1 cellular context compared by ENCODE assay signal in genomic region chr19:8387688-8388611, GRCh38.
TF ChIP-seq lines count a peak whose summit lies in the region.

No MANE protein-coding gene starts in this region.

TF ChIP-seq in HepG2, 621 proteins besides CTCF, POLR2A, EP300 and RAD21 (continued from another document and continues in another):
- peak; percentile 30; the same call in 1 of the 2 replicates for TF ChIP-seq YEATS4 (CRISPR knock-in tag; IDR thresholded peaks at IDR 0.05; ENCODE audit: borderline replicate concordance)
- TF ChIP-seq SIX1 (CRISPR knock-in tag; IDR thresholded peaks at IDR 0.05; ENCODE audit: borderline replicate concordance) = peak; percentile 62; the same call in 1 of the 2 replicates
- TF ChIP-seq NFIC (IDR thresholded peaks at IDR 0.05; ENCODE audit: low read length) = peak; percentile 74; the same call in 1 of the 2 replicates
- peak; percentile 86 for TF ChIP-seq ATF7 (IDR thresholded peaks at IDR 0.05)
- TF ChIP-seq ATF7 (CRISPR knock-in tag; IDR thresholded peaks at IDR 0.05) = peak; percentile 79; the same call in 1 of the 2 replicates
- no peak for TF ChIP-seq MTA1 (CRISPR knock-in tag; IDR thresholded peaks at IDR 0.05; ENCODE audit: borderline replicate concordance)
- peak in 1 of 2 experiments; percentile 37; a peak in 1 of 4 replicates for TF ChIP-seq REST (IDR thresholded peaks at IDR 0.05; ENCODE audit: borderline replicate concordance in 1 of 2, low read depth in 1 of 2, low read length in 2 of 2)
- no peak for TF ChIP-seq SMAD9 (CRISPR knock-in tag; IDR thresholded peaks at IDR 0.05)
- 0 out of 2 replicates have a peak, but pooled peaks have one; percentile 43 for TF ChIP-seq TP53 (CRISPR knock-in tag; conservative IDR thresholded peaks at IDR 0.05)
- TF ChIP-seq MAFK (conservative IDR thresholded peaks at IDR 0.05 in 1 of 2, IDR thresholded peaks at IDR 0.05 in 1 of 2; ENCODE audit: low read length in 2 of 2) = peak; percentile 52 to 54
- no peak for TF ChIP-seq AFF4 (CRISPR knock-in tag; IDR thresholded peaks at IDR 0.05)
- TF ChIP-seq, protein P1, sequence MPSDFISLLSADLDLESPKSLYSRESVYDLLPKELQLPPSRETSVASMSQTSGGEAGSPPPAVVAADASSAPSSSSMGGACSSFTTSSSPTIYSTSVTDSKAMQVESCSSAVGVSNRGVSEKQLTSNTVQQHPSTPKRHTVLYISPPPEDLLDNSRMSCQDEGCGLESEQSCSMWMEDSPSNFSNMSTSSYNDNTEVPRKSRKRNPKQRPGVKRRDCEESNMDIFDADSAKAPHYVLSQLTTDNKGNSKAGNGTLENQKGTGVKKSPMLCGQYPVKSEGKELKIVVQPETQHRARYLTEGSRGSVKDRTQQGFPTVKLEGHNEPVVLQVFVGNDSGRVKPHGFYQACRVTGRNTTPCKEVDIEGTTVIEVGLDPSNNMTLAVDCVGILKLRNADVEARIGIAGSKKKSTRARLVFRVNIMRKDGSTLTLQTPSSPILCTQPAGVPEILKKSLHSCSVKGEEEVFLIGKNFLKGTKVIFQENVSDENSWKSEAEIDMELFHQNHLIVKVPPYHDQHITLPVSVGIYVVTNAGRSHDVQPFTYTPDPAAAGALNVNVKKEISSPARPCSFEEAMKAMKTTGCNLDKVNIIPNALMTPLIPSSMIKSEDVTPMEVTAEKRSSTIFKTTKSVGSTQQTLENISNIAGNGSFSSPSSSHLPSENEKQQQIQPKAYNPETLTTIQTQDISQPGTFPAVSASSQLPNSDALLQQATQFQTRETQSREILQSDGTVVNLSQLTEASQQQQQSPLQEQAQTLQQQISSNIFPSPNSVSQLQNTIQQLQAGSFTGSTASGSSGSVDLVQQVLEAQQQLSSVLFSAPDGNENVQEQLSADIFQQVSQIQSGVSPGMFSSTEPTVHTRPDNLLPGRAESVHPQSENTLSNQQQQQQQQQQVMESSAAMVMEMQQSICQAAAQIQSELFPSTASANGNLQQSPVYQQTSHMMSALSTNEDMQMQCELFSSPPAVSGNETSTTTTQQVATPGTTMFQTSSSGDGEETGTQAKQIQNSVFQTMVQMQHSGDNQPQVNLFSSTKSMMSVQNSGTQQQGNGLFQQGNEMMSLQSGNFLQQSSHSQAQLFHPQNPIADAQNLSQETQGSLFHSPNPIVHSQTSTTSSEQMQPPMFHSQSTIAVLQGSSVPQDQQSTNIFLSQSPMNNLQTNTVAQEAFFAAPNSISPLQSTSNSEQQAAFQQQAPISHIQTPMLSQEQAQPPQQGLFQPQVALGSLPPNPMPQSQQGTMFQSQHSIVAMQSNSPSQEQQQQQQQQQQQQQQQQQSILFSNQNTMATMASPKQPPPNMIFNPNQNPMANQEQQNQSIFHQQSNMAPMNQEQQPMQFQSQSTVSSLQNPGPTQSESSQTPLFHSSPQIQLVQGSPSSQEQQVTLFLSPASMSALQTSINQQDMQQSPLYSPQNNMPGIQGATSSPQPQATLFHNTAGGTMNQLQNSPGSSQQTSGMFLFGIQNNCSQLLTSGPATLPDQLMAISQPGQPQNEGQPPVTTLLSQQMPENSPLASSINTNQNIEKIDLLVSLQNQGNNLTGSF (CRISPR knock-in tag; IDR thresholded peaks at IDR 0.05) = no peak
- peak; percentile 89 for TF ChIP-seq SOX5 (CRISPR knock-in tag; IDR thresholded peaks at IDR 0.05; ENCODE audit: borderline replicate concordance)
- TF ChIP-seq, protein P2, sequence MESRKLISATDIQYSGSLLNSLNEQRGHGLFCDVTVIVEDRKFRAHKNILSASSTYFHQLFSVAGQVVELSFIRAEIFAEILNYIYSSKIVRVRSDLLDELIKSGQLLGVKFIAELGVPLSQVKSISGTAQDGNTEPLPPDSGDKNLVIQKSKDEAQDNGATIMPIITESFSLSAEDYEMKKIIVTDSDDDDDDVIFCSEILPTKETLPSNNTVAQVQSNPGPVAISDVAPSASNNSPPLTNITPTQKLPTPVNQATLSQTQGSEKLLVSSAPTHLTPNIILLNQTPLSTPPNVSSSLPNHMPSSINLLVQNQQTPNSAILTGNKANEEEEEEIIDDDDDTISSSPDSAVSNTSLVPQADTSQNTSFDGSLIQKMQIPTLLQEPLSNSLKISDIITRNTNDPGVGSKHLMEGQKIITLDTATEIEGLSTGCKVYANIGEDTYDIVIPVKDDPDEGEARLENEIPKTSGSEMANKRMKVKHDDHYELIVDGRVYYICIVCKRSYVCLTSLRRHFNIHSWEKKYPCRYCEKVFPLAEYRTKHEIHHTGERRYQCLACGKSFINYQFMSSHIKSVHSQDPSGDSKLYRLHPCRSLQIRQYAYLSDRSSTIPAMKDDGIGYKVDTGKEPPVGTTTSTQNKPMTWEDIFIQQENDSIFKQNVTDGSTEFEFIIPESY (CRISPR knock-in tag; IDR thresholded peaks at IDR 0.05) = peak; percentile 49; the same call in 1 of the 2 replicates
- TF ChIP-seq SMC3 (IDR thresholded peaks at IDR 0.05; ENCODE audit: low read length) = peak; percentile 4; the same call in 1 of the 2 replicates
- 0 out of 2 replicates have a peak, but pooled peaks have one; percentile 22 for TF ChIP-seq ZBTB7A (CRISPR knock-in tag; IDR thresholded peaks at IDR 0.05)
- TF ChIP-seq ADNP (CRISPR knock-in tag; IDR thresholded peaks at IDR 0.05) = peak; percentile 92
- peak; percentile 96 for TF ChIP-seq ONECUT2 (CRISPR knock-in tag; IDR thresholded peaks at IDR 0.05)
- TF ChIP-seq IRF9 (CRISPR knock-in tag; IDR thresholded peaks at IDR 0.05; ENCODE audit: borderline replicate concordance) = 0 out of 2 replicates have a peak, but pooled peaks have one; percentile 33
- TF ChIP-seq TOE1 (CRISPR knock-in tag; IDR thresholded peaks at IDR 0.05) = no peak
- peak; percentile 59 for TF ChIP-seq SKI (IDR thresholded peaks at IDR 0.05; ENCODE audit: partially characterized antibody)
- peak; percentile 87 for TF ChIP-seq TBX3 (IDR thresholded peaks at IDR 0.05; ENCODE audit: borderline replicate concordance)
- peak; percentile 18; the same call in 1 of the 2 replicates for TF ChIP-seq PBX2 (CRISPR knock-in tag; IDR thresholded peaks at IDR 0.05)
- TF ChIP-seq LCORL (IDR thresholded peaks at IDR 0.05) = no peak
- peak; percentile 74 for TF ChIP-seq LCORL (CRISPR knock-in tag; IDR thresholded peaks at IDR 0.05)
- 0 out of 2 replicates have a peak, but pooled peaks have one; percentile 7 for TF ChIP-seq ZNF761 (CRISPR knock-in tag; conservative IDR thresholded peaks at IDR 0.05)
- TF ChIP-seq NR1H2 (CRISPR knock-in tag; IDR thresholded peaks at IDR 0.05; ENCODE audit: borderline replicate concordance, low read depth) = no peak
- TF ChIP-seq SPEN (CRISPR knock-in tag; IDR thresholded peaks at IDR 0.05; ENCODE audit: low read depth) = peak; percentile 30; the same call in 1 of the 2 replicates
- TF ChIP-seq, protein P3, sequence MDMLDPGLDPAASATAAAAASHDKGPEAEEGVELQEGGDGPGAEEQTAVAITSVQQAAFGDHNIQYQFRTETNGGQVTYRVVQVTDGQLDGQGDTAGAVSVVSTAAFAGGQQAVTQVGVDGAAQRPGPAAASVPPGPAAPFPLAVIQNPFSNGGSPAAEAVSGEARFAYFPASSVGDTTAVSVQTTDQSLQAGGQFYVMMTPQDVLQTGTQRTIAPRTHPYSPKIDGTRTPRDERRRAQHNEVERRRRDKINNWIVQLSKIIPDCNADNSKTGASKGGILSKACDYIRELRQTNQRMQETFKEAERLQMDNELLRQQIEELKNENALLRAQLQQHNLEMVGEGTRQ (IDR thresholded peaks at IDR 0.05; ENCODE audit: low read depth, low read length) = no peak
- TF ChIP-seq, protein P3 (CRISPR knock-in tag; IDR thresholded peaks at IDR 0.05; ENCODE audit: borderline replicate concordance) = no peak
- TF ChIP-seq JUNB (CRISPR knock-in tag; IDR thresholded peaks at IDR 0.05; ENCODE audit: borderline replicate concordance) = no peak
- TF ChIP-seq TARDBP (CRISPR knock-in tag; IDR thresholded peaks at IDR 0.05) = peak; percentile 82
- peak; percentile 66; the same call in 1 of the 2 replicates for TF ChIP-seq ZNF644 (CRISPR knock-in tag; IDR thresholded peaks at IDR 0.05; ENCODE audit: low read depth)
- TF ChIP-seq ELF1 (CRISPR knock-in tag; IDR thresholded peaks at IDR 0.05) = no peak
- peak; percentile 83 for TF ChIP-seq CEBPG (CRISPR knock-in tag; IDR thresholded peaks at IDR 0.05)
- TF ChIP-seq JUND (CRISPR knock-in tag; IDR thresholded peaks at IDR 0.05) = peak; percentile 80; the same call in 1 of the 2 replicates
- TF ChIP-seq, protein P4, sequence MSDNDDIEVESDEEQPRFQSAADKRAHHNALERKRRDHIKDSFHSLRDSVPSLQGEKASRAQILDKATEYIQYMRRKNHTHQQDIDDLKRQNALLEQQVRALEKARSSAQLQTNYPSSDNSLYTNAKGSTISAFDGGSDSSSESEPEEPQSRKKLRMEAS (IDR thresholded peaks at IDR 0.05) = peak; percentile 11; the same call in 1 of the 2 replicates
- TF ChIP-seq ZMYM2 (CRISPR knock-in tag; IDR thresholded peaks at IDR 0.05) = peak; percentile 70
- TF ChIP-seq, protein P5, sequence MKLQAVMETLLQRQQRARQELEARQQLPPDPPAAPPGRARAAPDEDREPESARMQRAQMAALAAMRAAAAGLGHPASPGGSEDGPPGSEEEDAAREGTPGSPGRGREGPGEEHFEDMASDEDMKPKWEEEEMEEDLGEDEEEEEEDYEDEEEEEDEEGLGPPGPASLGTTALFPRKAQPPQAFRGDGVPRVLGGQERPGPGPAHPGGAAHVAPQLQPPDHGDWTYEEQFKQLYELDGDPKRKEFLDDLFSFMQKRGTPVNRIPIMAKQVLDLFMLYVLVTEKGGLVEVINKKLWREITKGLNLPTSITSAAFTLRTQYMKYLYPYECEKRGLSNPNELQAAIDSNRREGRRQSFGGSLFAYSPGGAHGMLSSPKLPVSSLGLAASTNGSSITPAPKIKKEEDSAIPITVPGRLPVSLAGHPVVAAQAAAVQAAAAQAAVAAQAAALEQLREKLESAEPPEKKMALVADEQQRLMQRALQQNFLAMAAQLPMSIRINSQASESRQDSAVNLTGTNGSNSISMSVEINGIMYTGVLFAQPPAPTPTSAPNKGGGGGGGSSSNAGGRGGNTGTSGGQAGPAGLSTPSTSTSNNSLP (IDR thresholded peaks at IDR 0.05; ENCODE audit: low read depth, low read length) = peak; percentile 97
